ENCODE assay signal across 1 cellular context in genomic region chr6:75284285-75285155, GRCh38.
A peak's percentile ranks its signal among the peaks of the same experiment; 100 is the strongest.
TF ChIP-seq lines count a peak whose summit lies in the region.

TSS of gene TMEM30A (minus strand) at chr6:75284792. CDS start at chr6:75284638, 154 bp downstream.

TF ChIP-seq in GM12878, 131 proteins besides CTCF, POLR2A, EP300 and RAD21 (continued from another document and continues in another):
- peak; percentile 84 for TF ChIP-seq NKRF (conservative IDR thresholded peaks at IDR 0.05)
- 0 out of 2 replicates have a peak, but pooled peaks have one; percentile 24 for TF ChIP-seq CBX5 (IDR thresholded peaks at IDR 0.05; ENCODE audit: low read depth)
- peak; percentile 22 for TF ChIP-seq DPF2 (IDR thresholded peaks at IDR 0.05)
- TF ChIP-seq RUNX3 (IDR thresholded peaks at IDR 0.05; ENCODE audit: low read length) = peak; percentile 71
- no peak for TF ChIP-seq TCF7 (IDR thresholded peaks at IDR 0.05; ENCODE audit: borderline replicate concordance)
- peak; percentile 95 for TF ChIP-seq TAF1 (IDR thresholded peaks at IDR 0.05; ENCODE audit: borderline replicate concordance, low read depth, low read length)
- TF ChIP-seq, protein P1, sequence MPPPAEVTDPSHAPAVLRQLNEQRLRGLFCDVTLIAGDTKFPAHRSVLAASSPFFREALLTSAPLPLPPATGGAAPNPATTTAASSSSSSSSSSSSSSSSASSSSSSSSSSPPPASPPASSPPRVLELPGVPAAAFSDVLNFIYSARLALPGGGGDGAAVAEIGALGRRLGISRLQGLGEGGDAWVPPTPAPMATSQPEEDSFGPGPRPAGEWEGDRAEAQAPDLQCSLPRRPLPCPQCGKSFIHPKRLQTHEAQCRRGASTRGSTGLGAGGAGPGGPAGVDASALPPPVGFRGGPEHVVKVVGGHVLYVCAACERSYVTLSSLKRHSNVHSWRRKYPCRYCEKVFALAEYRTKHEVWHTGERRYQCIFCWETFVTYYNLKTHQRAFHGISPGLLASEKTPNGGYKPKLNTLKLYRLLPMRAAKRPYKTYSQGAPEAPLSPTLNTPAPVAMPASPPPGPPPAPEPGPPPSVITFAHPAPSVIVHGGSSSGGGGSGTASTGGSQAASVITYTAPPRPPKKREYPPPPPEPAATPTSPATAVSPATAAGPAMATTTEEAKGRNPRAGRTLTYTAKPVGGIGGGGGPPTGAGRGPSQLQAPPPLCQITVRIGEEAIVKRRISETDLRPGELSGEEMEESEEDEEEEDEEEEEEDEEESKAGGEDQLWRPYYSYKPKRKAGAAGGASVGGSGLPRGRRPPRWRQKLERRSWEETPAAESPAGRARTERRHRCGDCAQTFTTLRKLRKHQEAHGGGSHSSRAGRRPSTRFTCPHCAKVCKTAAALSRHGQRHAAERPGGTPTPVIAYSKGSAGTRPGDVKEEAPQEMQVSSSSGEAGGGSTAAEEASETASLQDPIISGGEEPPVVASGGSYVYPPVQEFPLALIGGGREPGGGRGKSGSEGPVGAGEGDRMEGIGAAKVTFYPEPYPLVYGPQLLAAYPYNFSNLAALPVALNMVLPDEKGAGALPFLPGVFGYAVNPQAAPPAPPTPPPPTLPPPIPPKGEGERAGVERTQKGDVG (CRISPR knock-in tag; IDR thresholded peaks at IDR 0.05) = no peak
- TF ChIP-seq SUPT20H (IDR thresholded peaks at IDR 0.05; ENCODE audit: borderline replicate concordance, control insufficient read depth, low read depth, low read length) = no peak
- TF ChIP-seq, protein P2, sequence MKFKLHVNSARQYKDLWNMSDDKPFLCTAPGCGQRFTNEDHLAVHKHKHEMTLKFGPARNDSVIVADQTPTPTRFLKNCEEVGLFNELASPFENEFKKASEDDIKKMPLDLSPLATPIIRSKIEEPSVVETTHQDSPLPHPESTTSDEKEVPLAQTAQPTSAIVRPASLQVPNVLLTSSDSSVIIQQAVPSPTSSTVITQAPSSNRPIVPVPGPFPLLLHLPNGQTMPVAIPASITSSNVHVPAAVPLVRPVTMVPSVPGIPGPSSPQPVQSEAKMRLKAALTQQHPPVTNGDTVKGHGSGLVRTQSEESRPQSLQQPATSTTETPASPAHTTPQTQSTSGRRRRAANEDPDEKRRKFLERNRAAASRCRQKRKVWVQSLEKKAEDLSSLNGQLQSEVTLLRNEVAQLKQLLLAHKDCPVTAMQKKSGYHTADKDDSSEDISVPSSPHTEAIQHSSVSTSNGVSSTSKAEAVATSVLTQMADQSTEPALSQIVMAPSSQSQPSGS (IDR thresholded peaks at IDR 0.05; ENCODE audit: low read length) = no peak
- peak; percentile 99 for TF ChIP-seq POLR2AphosphoS5 (IDR thresholded peaks at IDR 0.05; ENCODE audit: low read length)
- peak; percentile 100 for TF ChIP-seq HDGF (IDR thresholded peaks at IDR 0.05)
- TF ChIP-seq RELA (IDR thresholded peaks at IDR 0.05; ENCODE audit: borderline replicate concordance, partially characterized antibody) = no peak
- TF ChIP-seq STAT3 (IDR thresholded peaks at IDR 0.05; ENCODE audit: low read depth, low read length) = no peak
- TF ChIP-seq, protein P3, sequence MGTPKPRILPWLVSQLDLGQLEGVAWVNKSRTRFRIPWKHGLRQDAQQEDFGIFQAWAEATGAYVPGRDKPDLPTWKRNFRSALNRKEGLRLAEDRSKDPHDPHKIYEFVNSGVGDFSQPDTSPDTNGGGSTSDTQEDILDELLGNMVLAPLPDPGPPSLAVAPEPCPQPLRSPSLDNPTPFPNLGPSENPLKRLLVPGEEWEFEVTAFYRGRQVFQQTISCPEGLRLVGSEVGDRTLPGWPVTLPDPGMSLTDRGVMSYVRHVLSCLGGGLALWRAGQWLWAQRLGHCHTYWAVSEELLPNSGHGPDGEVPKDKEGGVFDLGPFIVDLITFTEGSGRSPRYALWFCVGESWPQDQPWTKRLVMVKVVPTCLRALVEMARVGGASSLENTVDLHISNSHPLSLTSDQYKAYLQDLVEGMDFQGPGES (IDR thresholded peaks at IDR 0.05) = no peak
- peak; percentile 15 to 76; a peak in 1 of 4 replicates for TF ChIP-seq BHLHE40 (IDR thresholded peaks at IDR 0.05; ENCODE audit: borderline replicate concordance in 1 of 2, low read depth in 2 of 2, low read length in 1 of 2)
- TF ChIP-seq, protein P4, sequence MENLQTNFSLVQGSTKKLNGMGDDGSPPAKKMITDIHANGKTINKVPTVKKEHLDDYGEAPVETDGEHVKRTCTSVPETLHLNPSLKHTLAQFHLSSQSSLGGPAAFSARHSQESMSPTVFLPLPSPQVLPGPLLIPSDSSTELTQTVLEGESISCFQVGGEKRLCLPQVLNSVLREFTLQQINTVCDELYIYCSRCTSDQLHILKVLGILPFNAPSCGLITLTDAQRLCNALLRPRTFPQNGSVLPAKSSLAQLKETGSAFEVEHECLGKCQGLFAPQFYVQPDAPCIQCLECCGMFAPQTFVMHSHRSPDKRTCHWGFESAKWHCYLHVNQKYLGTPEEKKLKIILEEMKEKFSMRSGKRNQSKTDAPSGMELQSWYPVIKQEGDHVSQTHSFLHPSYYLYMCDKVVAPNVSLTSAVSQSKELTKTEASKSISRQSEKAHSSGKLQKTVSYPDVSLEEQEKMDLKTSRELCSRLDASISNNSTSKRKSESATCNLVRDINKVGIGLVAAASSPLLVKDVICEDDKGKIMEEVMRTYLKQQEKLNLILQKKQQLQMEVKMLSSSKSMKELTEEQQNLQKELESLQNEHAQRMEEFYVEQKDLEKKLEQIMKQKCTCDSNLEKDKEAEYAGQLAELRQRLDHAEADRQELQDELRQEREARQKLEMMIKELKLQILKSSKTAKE (IDR thresholded peaks at IDR 0.05; ENCODE audit: low read depth, poor library complexity, severe bottlenecking) = no peak
- peak; percentile 76 for TF ChIP-seq SIN3A (IDR thresholded peaks at IDR 0.05; ENCODE audit: low read depth, low read length)
- peak; percentile 8; the same call in 1 of the 2 replicates for TF ChIP-seq MLLT1 (IDR thresholded peaks at IDR 0.05)
- peak; percentile 71 for TF ChIP-seq MAX (IDR thresholded peaks at IDR 0.05; ENCODE audit: low read depth, low read length)
- no peak for TF ChIP-seq MTA2 (IDR thresholded peaks at IDR 0.05; ENCODE audit: low read depth)
- TF ChIP-seq NFYA (IDR thresholded peaks at IDR 0.05; ENCODE audit: borderline replicate concordance, low read depth, low read length) = no peak
- TF ChIP-seq CHD4 (IDR thresholded peaks at IDR 0.05) = no peak
- TF ChIP-seq JUND (IDR thresholded peaks at IDR 0.05; ENCODE audit: low read depth, low read length) = no peak
- TF ChIP-seq ZNF384 (IDR thresholded peaks at IDR 0.05; ENCODE audit: borderline replicate concordance, low read depth, low read length) = no peak
- peak; percentile 50 for TF ChIP-seq KLF5 (IDR thresholded peaks at IDR 0.05; ENCODE audit: partially characterized antibody)
- TF ChIP-seq TARDBP (IDR thresholded peaks at IDR 0.05; ENCODE audit: borderline replicate concordance) = no peak
- TF ChIP-seq, protein P5, sequence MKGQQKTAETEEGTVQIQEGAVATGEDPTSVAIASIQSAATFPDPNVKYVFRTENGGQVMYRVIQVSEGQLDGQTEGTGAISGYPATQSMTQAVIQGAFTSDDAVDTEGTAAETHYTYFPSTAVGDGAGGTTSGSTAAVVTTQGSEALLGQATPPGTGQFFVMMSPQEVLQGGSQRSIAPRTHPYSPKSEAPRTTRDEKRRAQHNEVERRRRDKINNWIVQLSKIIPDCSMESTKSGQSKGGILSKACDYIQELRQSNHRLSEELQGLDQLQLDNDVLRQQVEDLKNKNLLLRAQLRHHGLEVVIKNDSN (IDR thresholded peaks at IDR 0.05; ENCODE audit: borderline replicate concordance, extremely low read length, insufficient read depth, low read depth, low read length) = peak; percentile 76
- peak; percentile 100 for TF ChIP-seq IKZF1 (conservative IDR thresholded peaks at IDR 0.05)
- no peak for TF ChIP-seq HDAC6 (IDR thresholded peaks at IDR 0.05; ENCODE audit: unreplicated experiment)
- TF ChIP-seq ASH2L (IDR thresholded peaks at IDR 0.05; ENCODE audit: borderline replicate concordance, low read depth) = peak; percentile 50; the same call in 1 of the 2 replicates
- no peak for TF ChIP-seq EZH2 (IDR thresholded peaks at IDR 0.05; ENCODE audit: borderline replicate concordance, control insufficient read depth, low read depth, low read length)
- TF ChIP-seq EED (IDR thresholded peaks at IDR 0.05; ENCODE audit: low read depth) = peak; percentile 100
- TF ChIP-seq LARP7 (IDR thresholded peaks at IDR 0.05) = peak; percentile 98
- TF ChIP-seq ZBTB11 (CRISPR knock-in tag; IDR thresholded peaks at IDR 0.05) = no peak
- TF ChIP-seq POU2F2 (IDR thresholded peaks at IDR 0.05; ENCODE audit: borderline replicate concordance, low read depth, low read length) = peak; percentile 74; the same call in 2 of the 3 replicates
- TF ChIP-seq BRCA1 (IDR thresholded peaks at IDR 0.05; ENCODE audit: low read depth, low read length) = no peak
- peak; percentile 51; the same call in 1 of the 2 replicates for TF ChIP-seq SMARCA5 (IDR thresholded peaks at IDR 0.05)
- TF ChIP-seq NR2C2 (IDR thresholded peaks at IDR 0.05; ENCODE audit: borderline replicate concordance, control insufficient read depth, insufficient read length, low read depth) = no peak
- no peak for TF ChIP-seq ZBTB33 (IDR thresholded peaks at IDR 0.05)
